Comparison of ENCODE assay signal across 7 cellular contexts in genomic region chr19:54029930-54030490, GRCh38. TPM values are rescaled to one million over a fixed set of nuclear protein-coding genes. Genes with fewer than 3 reads are reported as not detected.
DNase-seq lines count a peak whose midpoint lies in the region; ATAC-seq and TF ChIP-seq lines count a peak whose summit lies in the region.

No MANE protein-coding gene starts in this region.

- no peak overlapping the region for H3K4me3 ChIP-seq in NB4 (ENCODE audit: low read depth, low read length)

- POLR2A ChIA-PET in GM10248 (lab: Yijun Ruan, JAX) (no interaction called here), WTC11 (lab: Charles Lee) (interaction anchor here (1.1 to 1.3 kb wide), 3 partner anchors 49 to 137 kb away, joined by 3 to 9 read pairs (median 6); no protein-coding TSS in a partner anchor)

- TF ChIP-seq POLR2A in NB4 (IDR thresholded peaks at IDR 0.05; ENCODE audit: extremely low read depth, insufficient read length): no peak

- no peak overlapping the region for H3K4me3 Mint-ChIP-seq in WTC11

- TF ChIP-seq CTCF in GM10248 (IDR thresholded peaks at IDR 0.05; ENCODE audit: control extremely low read depth, extremely low read depth, low read depth, missing control alignments) (peak; percentile 49), NB4 (IDR thresholded peaks at IDR 0.05; ENCODE audit: low read depth, low read length) (peak; percentile 74), WTC11 (IDR thresholded peaks at IDR 0.05) (peak; percentile 79)

- peak overlapping the region; percentile 75 for H3K27ac Mint-ChIP-seq in WTC11

- peak; percentile 90 for ATAC-seq in WTC11
- no peak for ATAC-seq in HG02938 (IDR thresholded peaks at IDR 0.05; ENCODE audit: unreplicated experiment)

- peak; percentile 41 for DNase-seq in GM10248 (ENCODE audit: extremely low spot score)
- DNase-seq in NB4 (ENCODE audit: low read depth): peak; percentile 76
- DNase-seq in WTC11 (ENCODE audit: low spot score): peak; percentile 86
- DNase-seq in cerebellum (ENCODE audit: low spot score): peak; percentile 21
- peak; percentile 74 to 80 for DNase-seq in lung microvascular endothelial cell (ENCODE audit: low read depth in 2 of 2)
- peak; percentile 23 to 44 for DNase-seq in stimulated activated CD8-positive, alpha-beta memory T cell treated with anti-CD3 and anti-CD28 coated beads, Interleukin-2, amount 100 ng/mL, for 48 hours (ENCODE audit: low read depth in 2 of 2)

- peaks cover 36% of the 10 kb centered on the region for H3K4me1 Mint-ChIP-seq in WTC11

- H3K36me3 Mint-ChIP-seq in WTC11: no peaks in the 10 kb centered on the region

- CTCF ChIA-PET in GM10248 (lab: Yijun Ruan, JAX) (interaction anchor here (0.7 to 2.8 kb wide), 18 partner anchors 8 to 832 kb away, joined by 3 to 15 read pairs (median 4); partner anchors contain the start of gene MYADM), WTC11 (lab: Charles Lee) (interaction anchor here (0.6 to 3.0 kb wide), 93 partner anchors 9 to 666 kb away, joined by 3 to 68 read pairs (median 6); partner anchors contain the start of genes CACNG6, CNOT3, LENG1 and MBOAT7)

- no peaks in the 10 kb centered on the region for H3K27me3 Mint-ChIP-seq in WTC11 (ENCODE audit: low read depth)

- H3K9me3 Mint-ChIP-seq in WTC11: no peaks in the 10 kb centered on the region

TF ChIP-seq in WTC11, 78 proteins besides CTCF, POLR2A, EP300 and RAD21:
- TF ChIP-seq ERG (CRISPR knock-in tag; IDR thresholded peaks at IDR 0.05): no peak
- TF ChIP-seq, protein P1, sequence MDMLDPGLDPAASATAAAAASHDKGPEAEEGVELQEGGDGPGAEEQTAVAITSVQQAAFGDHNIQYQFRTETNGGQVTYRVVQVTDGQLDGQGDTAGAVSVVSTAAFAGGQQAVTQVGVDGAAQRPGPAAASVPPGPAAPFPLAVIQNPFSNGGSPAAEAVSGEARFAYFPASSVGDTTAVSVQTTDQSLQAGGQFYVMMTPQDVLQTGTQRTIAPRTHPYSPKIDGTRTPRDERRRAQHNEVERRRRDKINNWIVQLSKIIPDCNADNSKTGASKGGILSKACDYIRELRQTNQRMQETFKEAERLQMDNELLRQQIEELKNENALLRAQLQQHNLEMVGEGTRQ (CRISPR knock-in tag; IDR thresholded peaks at IDR 0.05): 0 out of 2 replicates have a peak, but pooled peaks have one; percentile 11

RNA-seq across cellular contexts. Expression of gene VSTM1, which starts 33.7 kb away (rescaled TPM):
- not detected in 3 replicates for total RNA-seq in WTC11 (2021)
- not detected for total RNA-seq in cerebellum
- not detected in 2 replicates for total RNA-seq in lung microvascular endothelial cell

RNA-seq across cellular contexts. Expression of gene CACNG6, which starts 38.6 kb away (rescaled TPM):
- total RNA-seq in WTC11 (2021): 2.5 to 3.3 TPM (median 2.5 TPM) in 3 replicates
- not detected for total RNA-seq in cerebellum
- total RNA-seq in lung microvascular endothelial cell: 0.20 and 1.5 TPM in 2 replicates

RNA-seq across cellular contexts. Expression of gene TARM1, which starts 51.2 kb away (rescaled TPM):
- total RNA-seq in WTC11 (2021) (not detected in 3 replicates), cerebellum (not detected), lung microvascular endothelial cell (not detected in 2 replicates)

Comparison
In these comparisons a context has a peak if more than half of its experiments do, and no peak if none do; other contexts are left out.
1. DNase-seq: peak in every context shown above with its lines; median percentile 86 in WTC11; 77 in lung microvascular endothelial cell; 76 in NB4; 41 in GM10248; 34 in stimulated activated CD8-positive, alpha-beta memory T cell treated with anti-CD3 and anti-CD28 coated beads, Interleukin-2, amount 100 ng/mL, for 48 hours; 21 in cerebellum.